24 cellular contexts compared by ENCODE assay signal in the genomic region with DNA sequence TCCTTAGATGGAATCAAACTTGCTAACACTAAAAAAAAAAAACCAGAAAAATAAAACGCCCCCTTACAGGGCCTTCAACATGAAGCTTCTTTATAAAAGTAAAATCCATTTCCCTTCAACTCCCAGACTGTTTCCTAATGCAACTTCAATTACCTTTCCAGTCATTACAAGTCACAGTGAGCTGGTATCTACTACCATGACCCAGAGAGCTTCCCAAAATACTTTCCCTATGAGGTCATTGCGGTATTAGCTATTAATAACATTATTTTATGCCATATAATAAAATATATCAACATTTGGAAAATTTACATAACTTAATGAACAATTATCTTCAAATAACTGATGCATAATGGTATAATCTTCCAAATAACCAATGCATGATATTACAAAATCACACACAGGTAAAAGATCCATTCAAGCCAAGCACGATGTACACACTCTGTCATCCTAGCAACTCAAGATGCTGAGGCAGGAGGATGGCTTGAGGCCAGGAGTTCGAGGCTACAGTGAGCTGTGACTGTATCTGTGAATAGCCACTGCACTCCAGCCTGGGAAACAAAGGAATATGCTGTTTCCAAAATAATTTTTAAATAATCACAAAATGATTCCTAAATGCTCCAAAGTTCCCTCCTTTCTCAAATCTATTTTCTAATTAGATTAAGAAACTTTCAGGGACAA. TPM values are rescaled to one million over a fixed set of nuclear protein-coding genes. Genes with fewer than 3 reads are reported as not detected.
DNase-seq lines count a peak whose midpoint lies in the region; ATAC-seq, FAIRE-seq and TF ChIP-seq lines count a peak whose summit lies in the region.
"Had no signal": no experiment of that assay in that cellular context is flagged by ENCODE, and none has a peak within 500 bp of the region (broad histone marks: within the 10 kb centered on the region; RNA-seq: fewer than 3 reads in every experiment).

No MANE protein-coding gene starts in this region.

- H3K4me1 ChIP-seq in heart left ventricle (peaks cover 0 to 50% (median 25%) of the 10 kb centered on the region in 12 donors), right cardiac atrium (ENCODE audit: control insufficient read depth, insufficient read depth, low read length) (peaks cover 11% of the 10 kb centered on the region), keratinocyte (ENCODE audit: control insufficient read depth, extremely low read depth, insufficient read depth, low read length) (peaks cover 39% of the 10 kb centered on the region), thyroid gland (peaks cover 7 to 23% of the 10 kb centered on the region in 2 donors)

- TF ChIP-seq CTCF in heart left ventricle (IDR thresholded peaks at IDR 0.05) = no peak
- no peak for TF ChIP-seq CTCF in keratinocyte (optimal IDR thresholded peaks at IDR 0.05 in 1 of 3, IDR thresholded peaks at IDR 0.05 in 1 of 3, conservative IDR thresholded peaks at IDR 0.05 in 1 of 3; ENCODE audit: extremely low read depth in 1 of 3, insufficient read depth in 2 of 3, low read length in 3 of 3)
- TF ChIP-seq CTCF in thyroid gland (IDR thresholded peaks at IDR 0.05) = no peak

- H3K27me3 ChIP-seq in heart left ventricle (no peaks in the 10 kb centered on the region), right cardiac atrium (ENCODE audit: control insufficient read depth, insufficient read depth) (no peaks in the 10 kb centered on the region), keratinocyte (ENCODE audit: control insufficient read depth, extremely low read depth, insufficient read depth, low read length) (no peaks in the 10 kb centered on the region), thyroid gland (no peaks in the 10 kb centered on the region)
- H3K27me3 ChIP-seq: ascending aorta had no signal

- H3K4me3 ChIP-seq in heart left ventricle (no peak overlapping the region), right cardiac atrium (ENCODE audit: low read length) (no peak overlapping the region), keratinocyte (ENCODE audit: control insufficient read depth in 2 of 3, extremely low read depth in 1 of 3, insufficient read depth in 2 of 3, low read depth in 1 of 3, low read length in 3 of 3) (no peak overlapping the region), thyroid gland (replicated peaks in 1 of 3) (no peak overlapping the region)
- H3K4me3 ChIP-seq: ascending aorta, thoracic aorta had no signal

- peaks cover 47% of the 10 kb centered on the region for H3K79me2 ChIP-seq in keratinocyte (ENCODE audit: control insufficient read depth, insufficient read depth, low read length)

- no peak overlapping the region for H2AFZ ChIP-seq in keratinocyte (ENCODE audit: control insufficient read depth, low read length)

- no peak for TF ChIP-seq POLR2A in heart left ventricle (IDR thresholded peaks at IDR 0.05)
- no peak for TF ChIP-seq POLR2A in thyroid gland (IDR thresholded peaks at IDR 0.05)

- no peak for FAIRE-seq in keratinocyte (lab: Jason Lieb, UNC)
- FAIRE-seq: A204.1, GM18507 had no signal

- H3K9me1 ChIP-seq in keratinocyte (ENCODE audit: control insufficient read depth, extremely low read depth, insufficient read depth, low read length) = no peaks in the 10 kb centered on the region

- dilution Hi-C loops in keratinocyte (cut with MboI; ENCODE audit: extremely low pct_ligation_motif_present, low sequenced_read_pairs) = no loop called here

- H3K9ac ChIP-seq in keratinocyte (ENCODE audit: control insufficient read depth, extremely low read depth, insufficient read depth, low read length) = no peak overlapping the region

- H3K9me3 ChIP-seq in heart left ventricle (no peaks in the 10 kb centered on the region), right cardiac atrium (ENCODE audit: control insufficient read depth, low read length) (no peaks in the 10 kb centered on the region), keratinocyte (ENCODE audit: control insufficient read depth, low read depth, low read length) (no peaks in the 10 kb centered on the region), thyroid gland (no peaks in the 10 kb centered on the region)
- H3K9me3 ChIP-seq: ascending aorta, thoracic aorta had no signal

- DNase-seq in heart left ventricle (peak in 2 of 5 donors; percentile 42 to 43), right cardiac atrium (no peak), keratinocyte (ENCODE audit: low read depth, low spot score) (no peak), thyroid gland (peak; percentile 29 to 39), left colon (no peak)
- DNase-seq: activated CD4-positive, alpha-beta T cell treated with anti-CD3 and anti-CD28 coated beads, Interleukin-2, amount 50 U/mL, for 48 hours; activated naive CD4-positive, alpha-beta T cell treated with anti-CD3 and anti-CD28 coated beads, Interleukin-2, amount 10 ng/mL, durations not matched to agents 7 days and 5 days; activated T-cell treated with anti-CD3 and anti-CD28 coated beads, Interleukin-2, amount 50 U/mL, for 1 hour; DMS153; H7; immature natural killer cell; MV-4-11; NCI-H2029; nephron progenitor cell; WERI-Rb-1 had no signal

- ATAC-seq in heart left ventricle (peak in 2 of 4 donors; percentile 35 to 49), right cardiac atrium (no peak), GM18867 (IDR thresholded peaks at IDR 0.05; ENCODE audit: unreplicated experiment) (no peak), GM21619 (IDR thresholded peaks at IDR 0.05; ENCODE audit: unreplicated experiment) (no peak), left colon (no peak)
- ATAC-seq: stimulated activated effector memory CD8-positive, alpha-beta T cell treated with anti-CD3 and anti-CD28 coated beads, Interleukin-12 subunit alpha, Interleukin-12 subunit beta, amount 100 ng/mL, for 72 hours had no signal

- H4K20me1 ChIP-seq in keratinocyte (ENCODE audit: control insufficient read depth, extremely low read depth, insufficient read depth, low read length) = no peaks in the 10 kb centered on the region

- H3K27ac ChIP-seq in heart left ventricle (peak overlapping the region in 8 of 12 donors; percentile 6 to 52 (median 28)), right cardiac atrium (ENCODE audit: low read length) (no peak overlapping the region), angular gyrus (ENCODE audit: low read depth, low read length) (peak overlapping the region; percentile 34), keratinocyte (ENCODE audit: control insufficient read depth, insufficient read depth, low read length) (peak overlapping the region; percentile 46), thyroid gland (peak overlapping the region in 2 of 3 donors; percentile 1 to 25)
- H3K27ac ChIP-seq: ascending aorta, C4-2B, thoracic aorta, WERI-Rb-1 had no signal

- H3K36me3 ChIP-seq in heart left ventricle (peaks cover 0 to 27% (median 7%) of the 10 kb centered on the region in 9 donors), keratinocyte (ENCODE audit: control insufficient read depth in 2 of 2, extremely low read depth in 1 of 2, insufficient read depth in 2 of 2, low read length in 2 of 2) (peaks cover 6 to 7% of the 10 kb centered on the region in 2 experiments), thyroid gland (peaks cover 3 to 6% of the 10 kb centered on the region in 2 donors)
- H3K36me3 ChIP-seq: thoracic aorta had no signal

- 36 to 45% (median 42%) methylated on average over 4 of the region's 4 CpGs for WGBS in heart left ventricle, 4 donors
- 46% methylated on average over 4 of the region's 4 CpGs for WGBS in right cardiac atrium
- 61 to 67% methylated on average over 4 of the region's 4 CpGs for WGBS in thyroid gland, 2 donors

- intact Hi-C loops in heart left ventricle (cut with DNase I) = no loop called here
- intact Hi-C loops in right cardiac atrium (cut with DNase I) = no loop called here
- intact Hi-C loops in thyroid gland (cut with DNase I) = no loop called here
- intact Hi-C loops in left colon (cut with DNase I, micrococcal nuclease) = no loop called here

- H3K4me2 ChIP-seq in keratinocyte (ENCODE audit: control insufficient read depth, extremely low read depth, insufficient read depth, low read depth, low read length) = peak overlapping the region; percentile 3

RNA-seq across cellular contexts. Expression of a gene that starts 24.1 kb away (rescaled TPM):
- total RNA-seq in heart left ventricle = 10 to 100 TPM; 30.0 to 49.0 (median 37.5) TPM
- polyA plus RNA-seq in heart left ventricle = 10 to 100 TPM; 14.6 to 25.9 TPM
- total RNA-seq in right cardiac atrium = 10 to 100 TPM; 36.3 to 48.5 (median 43.6) TPM
- polyA plus RNA-seq in right cardiac atrium = 17.9 TPM
- 44.6 to 48.1 TPM (median 47.9 TPM) in 3 replicates for polyA plus RNA-seq in keratinocyte
- 47.8 TPM for polyA plus RNA-seq in keratinocyte (2011; ENCODE audit: low read depth)
- polyA plus RNA-seq in keratinocyte (2011; cell fraction: cytosol; rRNA removed) = 26.6 and 41.1 TPM in 2 replicates
- 118 TPM in 2 replicates for polyA plus RNA-seq in keratinocyte (2011; cell fraction: nucleus; rRNA removed)
- polyA plus RNA-seq in keratinocyte (2012; ENCODE audit: low replicate concordance) = 27.5 and 37.0 TPM in 2 replicates
- 35.6 to 76.7 TPM (median 52.2 TPM) in 3 replicates for polyA minus RNA-seq in keratinocyte
- 20.1 TPM for polyA minus RNA-seq in keratinocyte (2011; cell fraction: cytosol; rRNA and poly(A)+ RNA removed)
- 51.1 and 112 TPM in 2 replicates for polyA minus RNA-seq in keratinocyte (2011; cell fraction: nucleus; rRNA and poly(A)+ RNA removed)
- total RNA-seq in thyroid gland = 100 to 1,000 TPM in 3 of 4 donors, 10 to 100 TPM in 1; 68.9 to 110 (median 104) TPM
- total RNA-seq in left colon = 10 to 100 TPM; 75.1 to 80.0 TPM

Comparison
In these comparisons a context has a peak if more than half of its experiments do, and no peak if none do; other contexts are left out.
1. DNase-seq: peak in thyroid gland (2 of 2); none in right cardiac atrium (0 of 3), keratinocyte (single experiment) and left colon (0 of 2).